1 cellular context compared by ENCODE assay signal in the genomic region with DNA sequence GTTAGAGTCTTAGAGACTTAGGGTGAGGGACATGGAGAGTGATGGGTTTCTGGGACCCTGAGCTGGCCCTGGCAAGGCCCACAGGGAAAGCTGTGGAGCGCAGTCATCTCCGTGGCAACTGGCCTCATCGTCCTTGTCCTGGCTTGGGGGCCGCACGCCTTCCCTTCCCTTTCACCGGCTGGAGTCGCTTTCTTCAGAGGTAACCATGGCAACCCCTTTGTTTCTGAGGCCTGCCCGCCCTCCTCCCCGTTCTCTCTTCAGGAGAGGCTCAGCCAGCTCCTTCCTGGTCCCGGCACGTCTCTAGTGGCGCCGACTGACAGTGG.
TF ChIP-seq lines count a peak whose summit lies in the region.

No MANE protein-coding gene starts in this region.

TF ChIP-seq in HepG2, 621 proteins besides CTCF, POLR2A, EP300 and RAD21 (continued from another document and continues in another):
- TF ChIP-seq, protein P1, sequence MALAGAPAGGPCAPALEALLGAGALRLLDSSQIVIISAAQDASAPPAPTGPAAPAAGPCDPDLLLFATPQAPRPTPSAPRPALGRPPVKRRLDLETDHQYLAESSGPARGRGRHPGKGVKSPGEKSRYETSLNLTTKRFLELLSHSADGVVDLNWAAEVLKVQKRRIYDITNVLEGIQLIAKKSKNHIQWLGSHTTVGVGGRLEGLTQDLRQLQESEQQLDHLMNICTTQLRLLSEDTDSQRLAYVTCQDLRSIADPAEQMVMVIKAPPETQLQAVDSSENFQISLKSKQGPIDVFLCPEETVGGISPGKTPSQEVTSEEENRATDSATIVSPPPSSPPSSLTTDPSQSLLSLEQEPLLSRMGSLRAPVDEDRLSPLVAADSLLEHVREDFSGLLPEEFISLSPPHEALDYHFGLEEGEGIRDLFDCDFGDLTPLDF (CRISPR knock-in tag; IDR thresholded peaks at IDR 0.05): no peak
- 0 out of 2 replicates have a peak, but pooled peaks have one; percentile 24 for TF ChIP-seq ELF1 (CRISPR knock-in tag; IDR thresholded peaks at IDR 0.05)
- no peak for TF ChIP-seq FOXM1 (CRISPR knock-in tag; IDR thresholded peaks at IDR 0.05)
- 0 out of 2 replicates have a peak, but pooled peaks have one; percentile 30 for TF ChIP-seq ZNF619 (CRISPR knock-in tag; IDR thresholded peaks at IDR 0.05)
- no peak for TF ChIP-seq ZNF660 (CRISPR knock-in tag; IDR thresholded peaks at IDR 0.05; ENCODE audit: borderline replicate concordance, low read depth)
- no peak for TF ChIP-seq ATRX (CRISPR knock-in tag; IDR thresholded peaks at IDR 0.05; ENCODE audit: borderline replicate concordance)
- TF ChIP-seq THAP11 (CRISPR knock-in tag; IDR thresholded peaks at IDR 0.05): no peak
- no peak for TF ChIP-seq ZNF382 (CRISPR knock-in tag; IDR thresholded peaks at IDR 0.05; ENCODE audit: borderline replicate concordance)
- no peak for TF ChIP-seq ZNF205 (CRISPR knock-in tag; IDR thresholded peaks at IDR 0.05)
- no peak for TF ChIP-seq ZFP62 (CRISPR knock-in tag; IDR thresholded peaks at IDR 0.05)
- no peak for TF ChIP-seq SIX1 (CRISPR knock-in tag; IDR thresholded peaks at IDR 0.05; ENCODE audit: borderline replicate concordance)
- no peak for TF ChIP-seq NFE2L2 (IDR thresholded peaks at IDR 0.05; ENCODE audit: low read length)
- no peak for TF ChIP-seq ZNF720 (CRISPR knock-in tag; IDR thresholded peaks at IDR 0.05)
- TF ChIP-seq ZFP36L2 (CRISPR knock-in tag; IDR thresholded peaks at IDR 0.05): no peak
- TF ChIP-seq, protein P2, sequence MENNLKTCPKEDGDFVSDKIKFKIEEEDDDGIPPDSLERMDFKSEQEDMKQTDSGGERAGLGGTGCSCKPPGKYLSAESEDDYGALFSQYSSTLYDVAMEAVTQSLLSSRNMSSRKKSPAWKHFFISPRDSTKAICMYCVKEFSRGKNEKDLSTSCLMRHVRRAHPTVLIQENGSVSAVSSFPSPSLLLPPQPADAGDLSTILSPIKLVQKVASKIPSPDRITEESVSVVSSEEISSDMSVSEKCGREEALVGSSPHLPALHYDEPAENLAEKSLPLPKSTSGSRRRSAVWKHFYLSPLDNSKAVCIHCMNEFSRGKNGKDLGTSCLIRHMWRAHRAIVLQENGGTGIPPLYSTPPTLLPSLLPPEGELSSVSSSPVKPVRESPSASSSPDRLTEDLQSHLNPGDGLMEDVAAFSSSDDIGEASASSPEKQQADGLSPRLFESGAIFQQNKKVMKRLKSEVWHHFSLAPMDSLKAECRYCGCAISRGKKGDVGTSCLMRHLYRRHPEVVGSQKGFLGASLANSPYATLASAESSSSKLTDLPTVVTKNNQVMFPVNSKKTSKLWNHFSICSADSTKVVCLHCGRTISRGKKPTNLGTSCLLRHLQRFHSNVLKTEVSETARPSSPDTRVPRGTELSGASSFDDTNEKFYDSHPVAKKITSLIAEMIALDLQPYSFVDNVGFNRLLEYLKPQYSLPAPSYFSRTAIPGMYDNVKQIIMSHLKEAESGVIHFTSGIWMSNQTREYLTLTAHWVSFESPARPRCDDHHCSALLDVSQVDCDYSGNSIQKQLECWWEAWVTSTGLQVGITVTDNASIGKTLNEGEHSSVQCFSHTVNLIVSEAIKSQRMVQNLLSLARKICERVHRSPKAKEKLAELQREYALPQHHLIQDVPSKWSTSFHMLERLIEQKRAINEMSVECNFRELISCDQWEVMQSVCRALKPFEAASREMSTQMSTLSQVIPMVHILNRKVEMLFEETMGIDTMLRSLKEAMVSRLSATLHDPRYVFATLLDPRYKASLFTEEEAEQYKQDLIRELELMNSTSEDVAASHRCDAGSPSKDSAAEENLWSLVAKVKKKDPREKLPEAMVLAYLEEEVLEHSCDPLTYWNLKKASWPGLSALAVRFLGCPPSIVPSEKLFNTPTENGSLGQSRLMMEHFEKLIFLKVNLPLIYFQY (CRISPR knock-in tag; IDR thresholded peaks at IDR 0.05; ENCODE audit: borderline replicate concordance): no peak
- no peak for TF ChIP-seq ARHGAP35 (CRISPR knock-in tag; IDR thresholded peaks at IDR 0.05; ENCODE audit: borderline replicate concordance)
- TF ChIP-seq ZNF510 (CRISPR knock-in tag; IDR thresholded peaks at IDR 0.05; ENCODE audit: low read depth): 0 out of 2 replicates have a peak, but pooled peaks have one; percentile 27
- TF ChIP-seq ZNF138 (CRISPR knock-in tag; IDR thresholded peaks at IDR 0.05; ENCODE audit: low read depth): no peak
- no peak for TF ChIP-seq RXRA (CRISPR knock-in tag; IDR thresholded peaks at IDR 0.05)
- TF ChIP-seq, protein P3, sequence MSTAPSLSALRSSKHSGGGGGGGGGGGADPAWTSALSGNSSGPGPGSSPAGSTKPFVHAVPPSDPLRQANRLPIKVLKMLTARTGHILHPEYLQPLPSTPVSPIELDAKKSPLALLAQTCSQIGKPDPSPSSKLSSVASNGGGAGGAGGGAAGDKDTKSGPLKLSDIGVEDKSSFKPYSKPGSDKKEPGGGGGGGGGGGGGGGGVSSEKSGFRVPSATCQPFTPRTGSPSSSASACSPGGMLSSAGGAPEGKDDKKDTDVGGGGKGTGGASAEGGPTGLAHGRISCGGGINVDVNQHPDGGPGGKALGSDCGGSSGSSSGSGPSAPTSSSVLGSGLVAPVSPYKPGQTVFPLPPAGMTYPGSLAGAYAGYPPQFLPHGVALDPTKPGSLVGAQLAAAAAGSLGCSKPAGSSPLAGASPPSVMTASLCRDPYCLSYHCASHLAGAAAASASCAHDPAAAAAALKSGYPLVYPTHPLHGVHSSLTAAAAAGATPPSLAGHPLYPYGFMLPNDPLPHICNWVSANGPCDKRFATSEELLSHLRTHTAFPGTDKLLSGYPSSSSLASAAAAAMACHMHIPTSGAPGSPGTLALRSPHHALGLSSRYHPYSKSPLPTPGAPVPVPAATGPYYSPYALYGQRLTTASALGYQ (CRISPR knock-in tag; IDR thresholded peaks at IDR 0.05): no peak
- no peak for TF ChIP-seq TOPORS (CRISPR knock-in tag; IDR thresholded peaks at IDR 0.05)
- no peak for TF ChIP-seq ZNF782 (CRISPR knock-in tag; IDR thresholded peaks at IDR 0.05; ENCODE audit: borderline replicate concordance)
- no peak for TF ChIP-seq ZNF552 (CRISPR knock-in tag; IDR thresholded peaks at IDR 0.05; ENCODE audit: borderline replicate concordance)
- TF ChIP-seq ZNF556 (CRISPR knock-in tag; IDR thresholded peaks at IDR 0.05; ENCODE audit: borderline replicate concordance): no peak
- TF ChIP-seq DR1 (CRISPR knock-in tag; IDR thresholded peaks at IDR 0.05): no peak
- no peak for TF ChIP-seq TCF12 (IDR thresholded peaks at IDR 0.05)
- TF ChIP-seq TCF12 (CRISPR knock-in tag; IDR thresholded peaks at IDR 0.05): no peak
- TF ChIP-seq ERF (CRISPR knock-in tag; IDR thresholded peaks at IDR 0.05): peak; percentile 46; the same call in 1 of the 2 replicates
- TF ChIP-seq, protein P4, sequence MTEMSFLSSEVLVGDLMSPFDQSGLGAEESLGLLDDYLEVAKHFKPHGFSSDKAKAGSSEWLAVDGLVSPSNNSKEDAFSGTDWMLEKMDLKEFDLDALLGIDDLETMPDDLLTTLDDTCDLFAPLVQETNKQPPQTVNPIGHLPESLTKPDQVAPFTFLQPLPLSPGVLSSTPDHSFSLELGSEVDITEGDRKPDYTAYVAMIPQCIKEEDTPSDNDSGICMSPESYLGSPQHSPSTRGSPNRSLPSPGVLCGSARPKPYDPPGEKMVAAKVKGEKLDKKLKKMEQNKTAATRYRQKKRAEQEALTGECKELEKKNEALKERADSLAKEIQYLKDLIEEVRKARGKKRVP (CRISPR knock-in tag; IDR thresholded peaks at IDR 0.05): no peak
- TF ChIP-seq GFI1 (CRISPR knock-in tag; IDR thresholded peaks at IDR 0.05; ENCODE audit: borderline replicate concordance): no peak
- TF ChIP-seq REXO4 (CRISPR knock-in tag; IDR thresholded peaks at IDR 0.05; ENCODE audit: borderline replicate concordance): peak; percentile 31; the same call in 1 of the 2 replicates
- no peak for TF ChIP-seq IRF2 (CRISPR knock-in tag; IDR thresholded peaks at IDR 0.05)
- TF ChIP-seq ZNF547 (CRISPR knock-in tag; IDR thresholded peaks at IDR 0.05): no peak
- 0 out of 2 replicates have a peak, but pooled peaks have one; percentile 50 for TF ChIP-seq IRF9 (CRISPR knock-in tag; IDR thresholded peaks at IDR 0.05; ENCODE audit: borderline replicate concordance)
- TF ChIP-seq, protein P5, sequence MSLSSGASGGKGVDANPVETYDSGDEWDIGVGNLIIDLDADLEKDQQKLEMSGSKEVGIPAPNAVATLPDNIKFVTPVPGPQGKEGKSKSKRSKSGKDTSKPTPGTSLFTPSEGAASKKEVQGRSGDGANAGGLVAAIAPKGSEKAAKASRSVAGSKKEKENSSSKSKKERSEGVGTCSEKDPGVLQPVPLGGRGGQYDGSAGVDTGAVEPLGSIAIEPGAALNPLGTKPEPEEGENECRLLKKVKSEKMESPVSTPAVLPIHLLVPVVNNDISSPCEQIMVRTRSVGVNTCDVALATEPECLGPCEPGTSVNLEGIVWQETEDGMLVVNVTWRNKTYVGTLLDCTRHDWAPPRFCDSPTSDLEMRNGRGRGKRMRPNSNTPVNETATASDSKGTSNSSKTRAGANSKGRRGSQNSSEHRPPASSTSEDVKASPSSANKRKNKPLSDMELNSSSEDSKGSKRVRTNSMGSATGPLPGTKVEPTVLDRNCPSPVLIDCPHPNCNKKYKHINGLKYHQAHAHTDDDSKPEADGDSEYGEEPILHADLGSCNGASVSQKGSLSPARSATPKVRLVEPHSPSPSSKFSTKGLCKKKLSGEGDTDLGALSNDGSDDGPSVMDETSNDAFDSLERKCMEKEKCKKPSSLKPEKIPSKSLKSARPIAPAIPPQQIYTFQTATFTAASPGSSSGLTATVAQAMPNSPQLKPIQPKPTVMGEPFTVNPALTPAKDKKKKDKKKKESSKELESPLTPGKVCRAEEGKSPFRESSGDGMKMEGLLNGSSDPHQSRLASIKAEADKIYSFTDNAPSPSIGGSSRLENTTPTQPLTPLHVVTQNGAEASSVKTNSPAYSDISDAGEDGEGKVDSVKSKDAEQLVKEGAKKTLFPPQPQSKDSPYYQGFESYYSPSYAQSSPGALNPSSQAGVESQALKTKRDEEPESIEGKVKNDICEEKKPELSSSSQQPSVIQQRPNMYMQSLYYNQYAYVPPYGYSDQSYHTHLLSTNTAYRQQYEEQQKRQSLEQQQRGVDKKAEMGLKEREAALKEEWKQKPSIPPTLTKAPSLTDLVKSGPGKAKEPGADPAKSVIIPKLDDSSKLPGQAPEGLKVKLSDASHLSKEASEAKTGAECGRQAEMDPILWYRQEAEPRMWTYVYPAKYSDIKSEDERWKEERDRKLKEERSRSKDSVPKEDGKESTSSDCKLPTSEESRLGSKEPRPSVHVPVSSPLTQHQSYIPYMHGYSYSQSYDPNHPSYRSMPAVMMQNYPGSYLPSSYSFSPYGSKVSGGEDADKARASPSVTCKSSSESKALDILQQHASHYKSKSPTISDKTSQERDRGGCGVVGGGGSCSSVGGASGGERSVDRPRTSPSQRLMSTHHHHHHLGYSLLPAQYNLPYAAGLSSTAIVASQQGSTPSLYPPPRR (CRISPR knock-in tag; IDR thresholded peaks at IDR 0.05; ENCODE audit: borderline replicate concordance): no peak
- no peak for TF ChIP-seq BRD4 (CRISPR knock-in tag; IDR thresholded peaks at IDR 0.05)
- peak; percentile 67; the same call in 1 of the 2 replicates for TF ChIP-seq MAZ (IDR thresholded peaks at IDR 0.05; ENCODE audit: borderline replicate concordance, low read depth, low read length)
- TF ChIP-seq MAZ (CRISPR knock-in tag; IDR thresholded peaks at IDR 0.05; ENCODE audit: low read depth): no peak
- no peak for TF ChIP-seq ZNF709 (CRISPR knock-in tag; IDR thresholded peaks at IDR 0.05)
- 0 out of 2 replicates have a peak, but pooled peaks have one; percentile 23 for TF ChIP-seq ZNF740 (CRISPR knock-in tag; IDR thresholded peaks at IDR 0.05)
- TF ChIP-seq GATAD1 (CRISPR knock-in tag; IDR thresholded peaks at IDR 0.05): no peak
- TF ChIP-seq ZFX (CRISPR knock-in tag; IDR thresholded peaks at IDR 0.05; ENCODE audit: low read depth): peak; percentile 37; the same call in 1 of the 2 replicates
- TF ChIP-seq RFX5 (IDR thresholded peaks at IDR 0.05; ENCODE audit: low read depth, low read length): peak; percentile 38; the same call in 1 of the 2 replicates
